ENCODE assay signal across 1 cellular context in genomic region chr13:51026016-51026415, GRCh38.
TF ChIP-seq lines count a peak whose summit lies in the region.

No MANE protein-coding gene starts in this region.

TF ChIP-seq in SK-N-SH treated with all-trans-retinoic acid at 6 μM for 48 hours, 23 proteins besides CTCF, POLR2A, EP300 and RAD21 (continued from another document):
- no peak for TF ChIP-seq CREB5 (CRISPR knock-in tag; IDR thresholded peaks at IDR 0.05; ENCODE audit: low read depth)
- TF ChIP-seq ESRRG (CRISPR knock-in tag; IDR thresholded peaks at IDR 0.05), result no peak
- TF ChIP-seq SNAI2 (CRISPR knock-in tag; IDR thresholded peaks at IDR 0.05), result no peak
TF ChIP-seq in SK-N-SH treated with all-trans-retinoic acid at 6 μM for 48 hours: peak in this region for 0.
